8 cellular contexts compared by ENCODE assay signal in the genomic region with DNA sequence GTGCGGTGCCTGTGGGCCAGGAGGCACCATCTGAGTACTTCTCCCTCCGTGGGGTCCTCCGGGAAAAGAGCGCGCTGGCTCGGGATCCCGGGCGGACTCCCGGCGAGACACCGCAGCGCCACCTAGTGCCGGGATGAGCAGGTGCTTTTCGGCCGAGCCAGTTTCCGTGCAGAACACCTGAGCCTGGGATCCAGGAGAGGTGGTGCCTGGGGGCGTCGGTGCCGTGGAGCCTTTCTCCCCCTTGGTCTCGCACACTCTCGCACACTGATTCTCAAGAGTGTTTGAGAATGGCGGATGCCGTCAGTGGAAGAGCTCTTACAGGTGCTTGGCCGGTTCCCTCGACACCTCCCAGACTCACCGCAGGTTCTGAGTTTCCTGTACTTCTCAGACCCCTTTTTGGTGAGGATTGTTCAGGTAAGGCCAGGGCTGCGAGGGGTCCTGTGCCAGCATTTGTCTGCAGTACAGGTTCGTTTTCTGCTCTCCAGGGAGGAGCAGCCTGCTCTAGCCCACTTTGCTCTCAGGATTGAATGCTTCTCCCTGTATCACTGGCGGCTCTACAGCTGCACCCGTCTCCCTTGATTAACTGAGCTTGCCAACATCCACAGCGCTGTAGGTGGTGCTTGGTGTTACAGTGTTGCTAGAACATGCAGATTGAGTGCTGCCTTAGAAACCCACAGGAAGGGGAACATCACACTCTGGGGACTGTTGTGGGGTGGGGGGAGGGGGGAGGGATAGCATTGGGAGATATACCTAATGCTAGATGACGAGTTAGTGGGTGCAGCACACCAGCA.
DNase-seq lines count a peak whose midpoint lies in the region; ATAC-seq and TF ChIP-seq lines count a peak whose summit lies in the region.

No MANE protein-coding gene starts in this region.

- peaks cover 12% of the 10 kb centered on the region for H3K4me1 Mint-ChIP-seq in memory B cell
- peaks cover 35% of the 10 kb centered on the region for H3K4me1 Mint-ChIP-seq in stimulated activated naive CD8-positive, alpha-beta T cell treated with anti-CD3 and anti-CD28 coated beads, Interleukin-15, amount 100 ng/mL, for 72 hours

- ATAC-seq in memory B cell (ENCODE audit: low read depth) (peak; percentile 93), HG03108 (IDR thresholded peaks at IDR 0.05; ENCODE audit: unreplicated experiment) (no peak)
- peak; percentile 53 for ATAC-seq in stimulated activated naive CD8-positive, alpha-beta T cell treated with anti-CD3 and anti-CD28 coated beads, Interleukin-15, amount 100 ng/mL, for 72 hours

- peaks cover 5% of the 10 kb centered on the region for H3K36me3 Mint-ChIP-seq in memory B cell

- TF ChIP-seq CTCF in VCaP (conservative IDR thresholded peaks at IDR 0.05): peak; percentile 98

- DNase-seq in CD1c-positive myeloid dendritic cell (ENCODE audit: extremely low spot score) (peak; percentile 50), HuH-7.5 (ENCODE audit: low spot score) (peak; percentile 93), memory B cell (ENCODE audit: low spot score in 2 of 2) (peak; percentile 32 to 51), RKO (ENCODE audit: low spot score) (no peak)
- DNase-seq in stimulated activated naive CD8-positive, alpha-beta T cell treated with anti-CD3 and anti-CD28 coated beads, Interleukin-15, amount 100 ng/mL, for 72 hours: peak; percentile 26 to 35

- peak overlapping the region; percentile 25 to 58 for H3K4me3 ChIP-seq in duodenal mucosa (ENCODE audit: low read depth in 1 of 2, low read length in 2 of 2)

- no peaks in the 10 kb centered on the region for H3K9me3 ChIP-seq in duodenal mucosa (ENCODE audit: control insufficient read depth in 1 of 2, low read length in 2 of 2)

- peak overlapping the region; percentile 75 for H3K4me3 Mint-ChIP-seq in memory B cell
- H3K4me3 Mint-ChIP-seq in stimulated activated naive CD8-positive, alpha-beta T cell treated with anti-CD3 and anti-CD28 coated beads, Interleukin-15, amount 100 ng/mL, for 72 hours: peak overlapping the region in 1 of 2 donors; percentile 13

- H3K9me3 Mint-ChIP-seq in memory B cell: no peaks in the 10 kb centered on the region
- no peaks in the 10 kb centered on the region for H3K9me3 Mint-ChIP-seq in stimulated activated naive CD8-positive, alpha-beta T cell treated with anti-CD3 and anti-CD28 coated beads, Interleukin-15, amount 100 ng/mL, for 72 hours

- peak overlapping the region; percentile 22; the same call in 1 of the 2 replicates for H3K27ac ChIP-seq in VCaP
- no peak overlapping the region for H3K27ac ChIP-seq in duodenal mucosa (ENCODE audit: low read depth, low read length)

- H3K27ac Mint-ChIP-seq in memory B cell: peak overlapping the region; percentile 79
- no peak overlapping the region for H3K27ac Mint-ChIP-seq in stimulated activated naive CD8-positive, alpha-beta T cell treated with anti-CD3 and anti-CD28 coated beads, Interleukin-15, amount 100 ng/mL, for 72 hours

- no peaks in the 10 kb centered on the region for H3K27me3 ChIP-seq in duodenal mucosa (ENCODE audit: control insufficient read depth in 1 of 2, insufficient read depth in 2 of 2, low read length in 2 of 2)

- H3K27me3 Mint-ChIP-seq in memory B cell: no peaks in the 10 kb centered on the region
- H3K27me3 Mint-ChIP-seq in stimulated activated naive CD8-positive, alpha-beta T cell treated with anti-CD3 and anti-CD28 coated beads, Interleukin-15, amount 100 ng/mL, for 72 hours: no peaks in the 10 kb centered on the region

- peak overlapping the region in 1 of 2 donors; percentile 39 for H3K9ac ChIP-seq in duodenal mucosa (ENCODE audit: low read depth in 1 of 2, low read length in 2 of 2)

- H3K4me1 ChIP-seq in duodenal mucosa (ENCODE audit: control insufficient read depth in 1 of 2, insufficient read depth in 2 of 2, low read length in 2 of 2): peaks cover 0 to 3% of the 10 kb centered on the region in 2 donors

- H3K36me3 ChIP-seq in duodenal mucosa (ENCODE audit: control insufficient read depth in 1 of 2, insufficient read depth in 2 of 2, low read length in 2 of 2): peaks cover 0 to 13% of the 10 kb centered on the region in 2 donors
